ENCODE assay signal across 11 cellular contexts in genomic region chr13:98557934-98558630, GRCh38. TPM values are rescaled to one million over a fixed set of nuclear protein-coding genes. Genes with fewer than 3 reads are reported as not detected.
DNase-seq lines count a peak whose midpoint lies in the region; ATAC-seq, FAIRE-seq and TF ChIP-seq lines count a peak whose summit lies in the region.
"Had no signal": no experiment of that assay in that cellular context is flagged by ENCODE, and none has a peak within 500 bp of the region (broad histone marks: within the 10 kb centered on the region; RNA-seq: fewer than 3 reads in every experiment).

No MANE protein-coding gene starts in this region.

- H3K23ac ChIP-seq in mesendoderm (ENCODE audit: low read length), result no peak overlapping the region

- H2BK5ac ChIP-seq in mesendoderm (ENCODE audit: low read length), result no peak overlapping the region

- peak overlapping the region; percentile 60 for H3K4me3 Mint-ChIP-seq in CD8-positive, alpha-beta T cell
- H3K4me3 Mint-ChIP-seq in naive B cell, result peak overlapping the region in 5 of 8 donors; percentile 12 to 69 (median 52)

- no peak overlapping the region for H2AK5ac ChIP-seq in mesendoderm (ENCODE audit: low read length)

- peaks cover 79% of the 10 kb centered on the region for H3K4me1 Mint-ChIP-seq in CD8-positive, alpha-beta T cell (ENCODE audit: low read depth)
- H3K4me1 Mint-ChIP-seq in naive B cell, result peaks cover 72 to 94% (median 88%) of the 10 kb centered on the region in 3 donors

- H3K27me3 Mint-ChIP-seq in CD8-positive, alpha-beta T cell (ENCODE audit: low read depth), result no peaks in the 10 kb centered on the region
- H3K27me3 Mint-ChIP-seq in naive B cell, result no peaks in the 10 kb centered on the region

- H2BK15ac ChIP-seq in mesendoderm (replicated peaks; ENCODE audit: low read depth), result no peak overlapping the region

- no peaks in the 10 kb centered on the region for H3K27me3 ChIP-seq in CD8-positive, alpha-beta T cell (ENCODE audit: insufficient read depth, low read length)
- H3K27me3 ChIP-seq in left ventricle myocardium inferior (ENCODE audit: low read depth) (no peaks in the 10 kb centered on the region), mesendoderm (ENCODE audit: insufficient read depth, low read length, poor library complexity) (no peaks in the 10 kb centered on the region)
- H3K27me3 ChIP-seq: adrenal gland had no signal

- no peaks in the 10 kb centered on the region for H3K9me3 ChIP-seq in CD8-positive, alpha-beta T cell (ENCODE audit: low read length)
- H3K9me3 ChIP-seq in left ventricle myocardium inferior (replicated peaks), result no peaks in the 10 kb centered on the region
- H3K9me3 ChIP-seq: adrenal gland had no signal

- no peak overlapping the region for H3K9ac ChIP-seq in mesendoderm (ENCODE audit: low read length)

- CTCF ChIA-PET in CD8-positive, alpha-beta T cell (lab: Charles Lee), result interaction anchor here (0.7 to 1.3 kb wide), 3 partner anchors 8 to 95 kb away, joined by 3 to 4 read pairs (median 4); no protein-coding TSS in a partner anchor

- intact Hi-C loops in CD8-positive, alpha-beta T cell (cut with DNase I, micrococcal nuclease), result loop anchor here in 1 of 2 experiments (2.0 kb wide), 1 partner anchor 15 kb away; no protein-coding TSS in a partner anchor
- intact Hi-C loops in head of caudate nucleus (cut with DNase I) (no loop called here), left ventricle myocardium inferior (cut with micrococcal nuclease) (no loop called here)

- H3K27ac ChIP-seq in CD8-positive, alpha-beta T cell (ENCODE audit: low read depth, low read length), result no peak overlapping the region
- H3K27ac ChIP-seq in left ventricle myocardium inferior (replicated peaks), result no peak overlapping the region
- no peak overlapping the region for H3K27ac ChIP-seq in mesendoderm (ENCODE audit: low read depth, low read length)
- H3K27ac ChIP-seq: adrenal gland had no signal

- no peak overlapping the region for H4K8ac ChIP-seq in mesendoderm (ENCODE audit: low read depth, low read length)

- no peaks in the 10 kb centered on the region for H3K9me3 Mint-ChIP-seq in CD8-positive, alpha-beta T cell
- no peaks in the 10 kb centered on the region for H3K9me3 Mint-ChIP-seq in naive B cell

- FAIRE-seq in H54 (lab: Jason Lieb, UNC), result peak; percentile 68
- FAIRE-seq: H1 had no signal

- no peak overlapping the region for H3K4me3 ChIP-seq in CD8-positive, alpha-beta T cell (ENCODE audit: low read depth, low read length)
- H3K4me3 ChIP-seq in left ventricle myocardium inferior, result no peak overlapping the region
- no peak overlapping the region for H3K4me3 ChIP-seq in mesendoderm (ENCODE audit: low read length)
- H3K4me3 ChIP-seq: adrenal gland had no signal

- TF ChIP-seq POLR2A in H54 (IDR thresholded peaks at IDR 0.05; ENCODE audit: low read depth, low read length), result no peak

- no peak for DNase-seq in CD8-positive, alpha-beta T cell
- no peak for DNase-seq in H54 (ENCODE audit: insufficient read length, low spot score)
- DNase-seq in astrocyte of the hippocampus (ENCODE audit: low read depth, low spot score), result peak; percentile 53
- no peak for DNase-seq in naive B cell
- DNase-seq in head of caudate nucleus, result no peak
- no peak for DNase-seq in left ventricle myocardium inferior
- DNase-seq in mesendoderm, result no peak
- DNase-seq: NCI-H1048, T1000 had no signal

- H3K18ac ChIP-seq in mesendoderm (ENCODE audit: low read length), result no peak overlapping the region

- peaks cover 13% of the 10 kb centered on the region for H3K36me3 Mint-ChIP-seq in CD8-positive, alpha-beta T cell
- no peaks in the 10 kb centered on the region for H3K36me3 Mint-ChIP-seq in naive B cell

- peaks cover 33% of the 10 kb centered on the region for H3K79me1 ChIP-seq in mesendoderm (ENCODE audit: low read length)

- no peak for ATAC-seq in CD8-positive, alpha-beta T cell
- ATAC-seq in naive B cell (ENCODE audit: low read depth in 2 of 2), result no peak

- H3K56ac ChIP-seq in mesendoderm (ENCODE audit: low read length), result no peak overlapping the region

- H2BK120ac ChIP-seq in mesendoderm (ENCODE audit: low read depth, low read length), result no peak overlapping the region

- no peaks in the 10 kb centered on the region for H3K36me3 ChIP-seq in CD8-positive, alpha-beta T cell (ENCODE audit: insufficient read depth, low read length)
- H3K36me3 ChIP-seq in left ventricle myocardium inferior (no peaks in the 10 kb centered on the region), mesendoderm (ENCODE audit: control insufficient read depth, insufficient read depth, low read length) (no peaks in the 10 kb centered on the region)
- H3K36me3 ChIP-seq: adrenal gland had no signal

- no peak for TF ChIP-seq CTCF in CD8-positive, alpha-beta T cell (IDR thresholded peaks at IDR 0.05)
- TF ChIP-seq CTCF in left ventricle myocardium inferior (IDR thresholded peaks at IDR 0.05; ENCODE audit: borderline replicate concordance), result no peak

- WGBS in mesendoderm (ENCODE audit: extremely low coverage, insufficient coverage, low lambda C conversion rate), result no CpG with 5 or more reads among the region's 7 CpGs

- H3K79me2 ChIP-seq in mesendoderm (ENCODE audit: control insufficient read depth, insufficient read depth, low read length), result peaks cover 85% of the 10 kb centered on the region

- H3K27ac Mint-ChIP-seq in CD8-positive, alpha-beta T cell, result peak overlapping the region; percentile 76
- H3K27ac Mint-ChIP-seq in naive B cell, result peak overlapping the region; percentile 32 to 88 (median 64)

- H3K4me1 ChIP-seq in CD8-positive, alpha-beta T cell (ENCODE audit: insufficient read depth, low read length), result peaks cover 40% of the 10 kb centered on the region
- peaks cover 95% of the 10 kb centered on the region for H3K4me1 ChIP-seq in left ventricle myocardium inferior
- H3K4me1 ChIP-seq in mesendoderm (ENCODE audit: control insufficient read depth, low read depth, low read length), result peaks cover 1% of the 10 kb centered on the region

- H4K5ac ChIP-seq in mesendoderm (ENCODE audit: low read length), result no peak overlapping the region

- POLR2A ChIA-PET in CD8-positive, alpha-beta T cell (lab: Charles Lee), result interaction anchor here (0.8 kb wide), 1 partner anchor 41 kb away, joined by 3 read pairs; no protein-coding TSS in a partner anchor

- H3K4me2 ChIP-seq in mesendoderm (ENCODE audit: low read length), result no peak overlapping the region

- no peak overlapping the region for H3K4ac ChIP-seq in mesendoderm (ENCODE audit: low read depth, low read length)

RNA-seq across cellular contexts. Expression of gene STK24, which starts 18.8 kb away (rescaled TPM):
- 10 to 100 TPM; 69.9 to 71.5 TPM for total RNA-seq in CD8-positive, alpha-beta T cell
- polyA plus RNA-seq in naive B cell (ENCODE audit: low read depth in 6 of 6), result 10 to 100 TPM; 30.2 to 63.1 (median 37.2) TPM
- 66.2 TPM for total RNA-seq in left ventricle myocardium inferior
- polyA plus RNA-seq in mesendoderm (2013, experiment 1 of 2), result 143 TPM
- polyA plus RNA-seq in mesendoderm (2013, experiment 2 of 2), result 145 TPM
